ENCODE assay signal across 21 cellular contexts in the genomic region with DNA sequence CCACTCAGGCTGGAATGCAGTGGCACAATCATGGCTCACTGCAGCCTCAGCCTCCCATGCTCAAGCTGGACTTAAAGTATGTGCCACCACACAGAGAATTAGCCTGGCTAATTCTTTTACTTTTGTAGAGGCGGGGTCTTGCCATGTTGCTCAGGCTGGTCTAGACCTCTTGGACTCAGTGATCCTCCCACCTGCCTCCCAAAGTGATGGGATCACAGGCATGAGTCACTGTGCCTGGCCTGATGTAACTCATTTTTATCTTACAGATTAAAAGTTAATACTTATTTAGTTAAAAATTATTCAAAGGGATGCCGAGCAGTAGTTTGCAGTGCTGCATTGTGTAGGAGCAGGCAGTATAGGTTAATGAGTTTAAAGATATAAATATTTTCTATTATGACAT.
"Had no signal": no experiment of that assay in that cellular context is flagged by ENCODE, and none has a peak within 500 bp of the region (broad histone marks: within the 10 kb centered on the region; RNA-seq: fewer than 3 reads in every experiment).

No MANE protein-coding gene starts in this region.

- DNase-seq: IMR-90, Karpas-422, KG1, MG63, NCI-H1092, NCI-H1105 treated with DMSO at 0.1 percent for 48 hours, NCI-H1417 treated with DMSO at 0.1 percent for 48 hours, NCI-H146, NCI-H1694 treated with DMSO at 0.1 percent for 48 hours, NCI-H1930, NCI-H2081, NCI-H2107, NCI-H2227 treated with DMSO at 0.1 percent for 48 hours, NCI-H524 treated with DMSO at 0.1 percent for 48 hours, NCI-H69, NCI-H774, SHP77, SK-N-SH, SW 1271 had no signal

- H3K9me3 ChIP-seq: MG63, SK-N-SH had no signal

- ATAC-seq: HepG2 had no signal

- H3K27me3 ChIP-seq: MG63 had no signal

- H3K27ac ChIP-seq: RWPE1 had no signal

- H3K36me3 ChIP-seq: MG63 had no signal

- H3K4me3 ChIP-seq: MG63 had no signal
